10 cellular contexts compared by ENCODE assay signal in genomic region chr1:65230741-65231439, GRCh38.
DNase-seq lines count a peak whose midpoint lies in the region; ATAC-seq and TF ChIP-seq lines count a peak whose summit lies in the region.
"Had no signal": no experiment of that assay in that cellular context is flagged by ENCODE, and none has a peak within 500 bp of the region (broad histone marks: within the 10 kb centered on the region; RNA-seq: fewer than 3 reads in every experiment).

No MANE protein-coding gene starts in this region.

- peak; percentile 27 for DNase-seq in activated CD8-positive, alpha-beta T cell treated with anti-CD3 and anti-CD28 coated beads for 36 hours
- DNase-seq in SW 1271 (lab: John Stamatoyannopoulos, UW) = no peak
- no peak for DNase-seq in islet precursor cell
- no peak for DNase-seq in stimulated activated CD4-positive, alpha-beta T cell treated with anti-CD3 and anti-CD28 coated beads, Interleukin-12 subunit alpha, Interleukin-12 subunit beta, amount 100 ng/mL, for 4 hours
- DNase-seq: activated gamma-delta T cell treated with Interleukin-2 at 50 U/mL for 16 hours, sigmoid colon had no signal

- peaks cover 24% of the 10 kb centered on the region for H3K4me1 Mint-ChIP-seq in activated CD8-positive, alpha-beta T cell treated with anti-CD3 and anti-CD28 coated beads for 36 hours (ENCODE audit: low read depth)
- no peaks in the 10 kb centered on the region for H3K4me1 Mint-ChIP-seq in stimulated activated memory B cell treated with anti-CD40 and anti-IgM and Interleukin-4, amounts not matched to agents 10 μg/mL and 1 μg/mL and 100 μg/mL, for 72 hours

- intact Hi-C loops in activated CD8-positive, alpha-beta T cell treated with anti-CD3 and anti-CD28 coated beads for 36 hours (cut with micrococcal nuclease) = loop anchor here (5.0 kb wide), 1 partner anchor 456 kb away; no protein-coding TSS in a partner anchor

- CTCF ChIA-PET in activated CD8-positive, alpha-beta T cell treated with anti-CD3 and anti-CD28 coated beads for 36 hours (lab: Charles Lee) = interaction anchor here (1.0 to 1.9 kb wide), 4 partner anchors 13 to 228 kb away, joined by 3 to 6 read pairs (median 4); no protein-coding TSS in a partner anchor

- H3K4me3 Mint-ChIP-seq in activated CD8-positive, alpha-beta T cell treated with anti-CD3 and anti-CD28 coated beads for 36 hours = no peak overlapping the region
- no peak overlapping the region for H3K4me3 Mint-ChIP-seq in stimulated activated memory B cell treated with anti-CD40 and anti-IgM and Interleukin-4, amounts not matched to agents 10 μg/mL and 1 μg/mL and 100 μg/mL, for 72 hours

- peak; percentile 79 for ATAC-seq in GM19463 (IDR thresholded peaks at IDR 0.05; ENCODE audit: unreplicated experiment)
- peak; percentile 75 for ATAC-seq in HG03196 (IDR thresholded peaks at IDR 0.05; ENCODE audit: unreplicated experiment)
- peak; percentile 81 for ATAC-seq in activated CD8-positive, alpha-beta T cell treated with anti-CD3 and anti-CD28 coated beads for 36 hours
- no peak for ATAC-seq in stimulated activated memory B cell treated with anti-CD40 and anti-IgM and Interleukin-4, amounts not matched to agents 10 μg/mL and 1 μg/mL and 100 μg/mL, for 72 hours

- TF ChIP-seq CTCF in GM12872 (IDR thresholded peaks at IDR 0.05; ENCODE audit: insufficient read depth, low read depth, low read length) = peak; percentile 28; the same call in 1 of the 3 replicates
- no peak for TF ChIP-seq CTCF in activated CD8-positive, alpha-beta T cell treated with anti-CD3 and anti-CD28 coated beads for 36 hours (IDR thresholded peaks at IDR 0.05)

- POLR2A ChIA-PET in activated CD8-positive, alpha-beta T cell treated with anti-CD3 and anti-CD28 coated beads for 36 hours (lab: Charles Lee) = no interaction called here

- peaks cover 8% of the 10 kb centered on the region for H3K36me3 Mint-ChIP-seq in activated CD8-positive, alpha-beta T cell treated with anti-CD3 and anti-CD28 coated beads for 36 hours (ENCODE audit: low read depth)
- H3K36me3 Mint-ChIP-seq in stimulated activated memory B cell treated with anti-CD40 and anti-IgM and Interleukin-4, amounts not matched to agents 10 μg/mL and 1 μg/mL and 100 μg/mL, for 72 hours = peaks cover 3% of the 10 kb centered on the region

- peaks cover 9% of the 10 kb centered on the region for H3K27me3 Mint-ChIP-seq in activated CD8-positive, alpha-beta T cell treated with anti-CD3 and anti-CD28 coated beads for 36 hours
- H3K27me3 Mint-ChIP-seq in stimulated activated memory B cell treated with anti-CD40 and anti-IgM and Interleukin-4, amounts not matched to agents 10 μg/mL and 1 μg/mL and 100 μg/mL, for 72 hours = peaks cover 34% of the 10 kb centered on the region

- H3K27ac Mint-ChIP-seq in activated CD8-positive, alpha-beta T cell treated with anti-CD3 and anti-CD28 coated beads for 36 hours = no peak overlapping the region
- H3K27ac Mint-ChIP-seq in stimulated activated memory B cell treated with anti-CD40 and anti-IgM and Interleukin-4, amounts not matched to agents 10 μg/mL and 1 μg/mL and 100 μg/mL, for 72 hours = no peak overlapping the region

- H3K9me3 Mint-ChIP-seq in activated CD8-positive, alpha-beta T cell treated with anti-CD3 and anti-CD28 coated beads for 36 hours = peaks cover under 1% of the 10 kb centered on the region
- peaks cover 4% of the 10 kb centered on the region for H3K9me3 Mint-ChIP-seq in stimulated activated memory B cell treated with anti-CD40 and anti-IgM and Interleukin-4, amounts not matched to agents 10 μg/mL and 1 μg/mL and 100 μg/mL, for 72 hours
